In the genomic region with DNA sequence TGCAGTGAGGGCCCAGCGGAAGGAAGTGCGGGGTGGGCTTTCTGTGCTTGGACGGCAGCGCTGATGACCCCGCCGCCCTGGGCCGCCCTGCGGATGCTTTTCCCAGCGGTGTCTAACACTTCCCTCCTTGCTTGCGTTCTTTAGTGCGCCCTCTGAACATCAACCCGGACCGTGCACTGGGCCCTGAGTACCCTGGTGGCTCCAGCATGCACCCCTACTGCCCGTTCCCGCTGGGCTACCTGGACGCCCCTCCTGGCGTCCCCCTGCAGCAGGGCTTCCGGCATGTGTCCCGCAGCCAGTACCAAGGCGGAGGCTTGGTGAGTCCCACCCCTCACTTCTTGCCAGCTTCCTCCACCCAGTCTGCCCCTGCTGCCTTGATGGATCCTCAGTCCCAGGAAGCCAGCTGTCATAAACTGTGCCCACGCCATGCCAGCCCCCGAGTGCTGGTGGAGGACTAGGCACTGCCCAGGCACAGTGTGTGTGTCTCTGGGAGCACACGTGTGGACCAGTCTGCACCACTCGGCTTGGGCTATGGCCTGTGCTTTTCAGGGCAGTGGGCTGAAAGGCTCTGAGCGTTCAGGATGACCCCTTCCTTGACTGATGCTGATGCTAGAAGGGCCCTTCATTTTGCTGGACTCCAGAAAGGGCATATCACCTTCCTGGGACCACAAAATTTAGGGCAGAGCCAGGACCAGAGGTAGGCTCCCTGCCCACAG, we compare ENCODE assay signal across 33 cellular contexts. TPM values are rescaled to one million over a fixed set of nuclear protein-coding genes. Genes with fewer than 3 reads are reported as not detected.
"Had no signal": no experiment of that assay in that cellular context is flagged by ENCODE, and none has a peak within 500 bp of the region (broad histone marks: within the 10 kb centered on the region; RNA-seq: fewer than 3 reads in every experiment).

No MANE protein-coding gene starts in this region.

- H3K4me1 Mint-ChIP-seq: activated CD4-positive, alpha-beta memory T cell treated with anti-CD3 and anti-CD28 coated beads, Interleukin-2, amount 10 ng/mL, durations not matched to agents 7 days and 5 days; activated CD4-positive, alpha-beta T cell treated with anti-CD3 and anti-CD28 coated beads, Interleukin-2, amount 10 ng/mL, durations not matched to agents 7 days and 5 days; memory B cell; neural crest cell had no signal

- H3K36me3 ChIP-seq: gastroesophageal sphincter, SJSA1, stomach, thyroid gland, upper lobe of right lung had no signal

- H3K27ac Mint-ChIP-seq: activated CD4-positive, alpha-beta memory T cell treated with anti-CD3 and anti-CD28 coated beads, Interleukin-2, amount 10 ng/mL, durations not matched to agents 7 days and 5 days; activated CD4-positive, alpha-beta T cell treated with anti-CD3 and anti-CD28 coated beads, Interleukin-2, amount 10 ng/mL, durations not matched to agents 7 days and 5 days; activated naive CD8-positive, alpha-beta T cell; activated T-cell treated with anti-CD3 and anti-CD28 coated beads, Interleukin-2, amount 50 U/mL, for 72 hours; memory B cell had no signal

- FAIRE-seq: colon, endothelial cell of umbilical vein, kidney, TTC549 had no signal

- H3K4me2 ChIP-seq: hepatocyte had no signal

- H3K4me3 ChIP-seq: body of pancreas, gastroesophageal sphincter, hepatocyte, mucosa of descending colon, SJSA1, stomach, thyroid gland, upper lobe of right lung had no signal

- ATAC-seq: activated T-cell treated with anti-CD3 and anti-CD28 coated beads, Interleukin-2, amount 50 U/mL, for 72 hours; body of pancreas; gastroesophageal sphincter; mucosa of descending colon; upper lobe of right lung had no signal

- H3K79me2 ChIP-seq: hepatocyte had no signal

- DNase-seq: activated CD4-positive, alpha-beta memory T cell treated with anti-CD3 and anti-CD28 coated beads, Interleukin-2, amount 10 ng/mL, durations not matched to agents 7 days and 5 days; activated CD4-positive, alpha-beta T cell treated with anti-CD3 and anti-CD28 coated beads, Interleukin-2, amount 10 ng/mL, durations not matched to agents 7 days and 5 days; activated CD4-positive, CD25-positive, alpha-beta regulatory T cell treated with anti-CD3 and anti-CD28 coated beads, Interleukin-2, amount 50 U/mL, for 72 hours; activated naive CD4-positive, alpha-beta T cell; activated T-cell treated with anti-CD3 and anti-CD28 coated beads, Interleukin-2, amount 50 U/mL, for 72 hours; anterior cingulate cortex; body of pancreas; effector memory CD4-positive, alpha-beta T cell; kidney; mucosa of descending colon; occipital lobe; stimulated activated CD4-positive, alpha-beta T cell treated with anti-CD3 and anti-CD28 coated beads, Interleukin-2, amount 100 ng/mL, for 48 hours; stomach; thyroid gland; upper lobe of right lung had no signal

- H3K27me3 ChIP-seq: body of pancreas, gastroesophageal sphincter, hepatocyte, SJSA1, thyroid gland, upper lobe of right lung had no signal

- H3K27ac ChIP-seq: body of pancreas, gastroesophageal sphincter, hepatocyte, SJSA1, stomach, thyroid gland, upper lobe of right lung, VCaP had no signal

- H3K9me3 Mint-ChIP-seq: activated CD4-positive, alpha-beta memory T cell treated with anti-CD3 and anti-CD28 coated beads, Interleukin-2, amount 10 ng/mL, durations not matched to agents 7 days and 5 days; activated CD4-positive, alpha-beta T cell treated with anti-CD3 and anti-CD28 coated beads, Interleukin-2, amount 10 ng/mL, durations not matched to agents 7 days and 5 days; activated T-cell treated with anti-CD3 and anti-CD28 coated beads, Interleukin-2, amount 50 U/mL, for 72 hours; neural crest cell had no signal

- H2AFZ ChIP-seq: hepatocyte had no signal

- H3K4me3 Mint-ChIP-seq: activated CD4-positive, alpha-beta memory T cell treated with anti-CD3 and anti-CD28 coated beads, Interleukin-2, amount 10 ng/mL, durations not matched to agents 7 days and 5 days; activated CD4-positive, alpha-beta T cell treated with anti-CD3 and anti-CD28 coated beads, Interleukin-2, amount 10 ng/mL, durations not matched to agents 7 days and 5 days; activated naive CD8-positive, alpha-beta T cell; activated T-cell treated with anti-CD3 and anti-CD28 coated beads, Interleukin-2, amount 50 U/mL, for 72 hours; memory B cell; neural crest cell had no signal

- H3K4me1 ChIP-seq: body of pancreas, gastroesophageal sphincter, SJSA1, stomach, thyroid gland, upper lobe of right lung had no signal

- H3K9me3 ChIP-seq: body of pancreas, gastroesophageal sphincter, mucosa of descending colon, SJSA1, stomach, thyroid gland, upper lobe of right lung had no signal

- H3K36me3 Mint-ChIP-seq: activated naive CD8-positive, alpha-beta T cell; memory B cell had no signal

- H3K27me3 Mint-ChIP-seq: activated CD4-positive, alpha-beta memory T cell treated with anti-CD3 and anti-CD28 coated beads, Interleukin-2, amount 10 ng/mL, durations not matched to agents 7 days and 5 days had no signal

RNA-seq across cellular contexts. Expression of a gene that starts 2.3 kb away (rescaled TPM):
- total RNA-seq: activated CD4-positive, alpha-beta memory T cell treated with anti-CD3 and anti-CD28 coated beads, Interleukin-2, amount 10 ng/mL, durations not matched to agents 7 days and 5 days; activated T-cell treated with anti-CD3 and anti-CD28 coated beads, Interleukin-2, amount 50 U/mL, for 72 hours; body of pancreas; dermis microvascular lymphatic vessel endothelial cell; endothelial cell of umbilical vein; fibroblast of lung; fibroblast of villous mesenchyme; gastroesophageal sphincter; hepatocyte; kidney; lower leg skin; mucosa of descending colon; neural crest cell; occipital lobe; SJSA1; skeletal muscle tissue; stomach; T-helper 1 cell treated with Interleukin-12 subunit alpha and Interleukin-12 subunit beta and Interleukin-4 antibody, amounts not matched to agents 30 ng/mL and 1 ng/mL, for 36 hours; upper lobe of right lung had no signal
- polyA plus RNA-seq: adipose tissue, endothelial cell of umbilical vein, esophagus, fibroblast of lung, hepatocyte, stomach had no signal
